24 cellular contexts compared by ENCODE assay signal in the genomic region with DNA sequence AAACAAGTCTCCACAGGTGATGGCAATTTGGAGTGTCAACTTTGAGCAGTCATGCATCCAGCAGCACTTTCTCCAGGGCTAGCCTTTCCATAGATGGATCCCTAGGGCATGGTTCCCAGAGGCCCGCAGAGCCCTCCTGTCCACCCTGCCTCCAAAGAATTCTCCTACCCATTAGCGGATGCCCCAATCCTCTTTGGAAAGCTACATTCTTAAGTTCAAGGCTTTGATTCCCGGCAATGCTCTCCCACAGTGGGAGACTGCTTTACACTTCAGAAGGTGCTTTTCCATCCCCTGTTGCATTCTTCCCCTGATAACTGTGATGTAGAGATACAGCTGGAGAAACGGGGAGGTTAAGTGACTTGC.
DNase-seq lines count a peak whose midpoint lies in the region; ATAC-seq, FAIRE-seq and TF ChIP-seq lines count a peak whose summit lies in the region.
"Had no signal": no experiment of that assay in that cellular context is flagged by ENCODE, and none has a peak within 500 bp of the region (broad histone marks: within the 10 kb centered on the region; RNA-seq: fewer than 3 reads in every experiment).

No MANE protein-coding gene starts in this region.

- 71% methylated on average over 4 of the region's 4 CpGs; no CpG with 5 or more reads in 1 of the 2 experiments for WGBS in H1 (ENCODE audit: extremely low coverage in 1 of 2, insufficient coverage in 1 of 2, insufficient read length in 1 of 2, insufficient replicate concordance in 2 of 2, low coverage in 1 of 2, low lambda C conversion rate in 2 of 2, missing lambda C conversion rate in 1 of 2), 2 experiments
- no CpG with 5 or more reads among the region's 4 CpGs for WGBS in mesendoderm (ENCODE audit: extremely low coverage, insufficient coverage, low lambda C conversion rate)
- WGBS in thyroid gland, 2 donors = 43 to 63% methylated on average over 4 of the region's 4 CpGs

- H3K36me3 ChIP-seq in H1 (ENCODE audit: control insufficient read depth in 2 of 4, insufficient read depth in 4 of 4, low read length in 3 of 4) (no peaks in the 10 kb centered on the region), mesendoderm (ENCODE audit: control insufficient read depth, insufficient read depth, low read length) (no peaks in the 10 kb centered on the region), thyroid gland (no peaks in the 10 kb centered on the region), Caco-2 (ENCODE audit: control insufficient read depth, insufficient read depth, low read length) (no peaks in the 10 kb centered on the region)
- H3K36me3 ChIP-seq: HAP-1 had no signal

- H3K4me2 ChIP-seq in H1 (ENCODE audit: insufficient read depth in 1 of 2, low read depth in 2 of 2, low read length in 2 of 2) (no peak overlapping the region), mesendoderm (ENCODE audit: low read length) (no peak overlapping the region)

- no peak for ATAC-seq in activated CD8-positive, alpha-beta T cell treated with anti-CD3 and anti-CD28 coated beads, Interleukin-2, amount 10 ng/mL, durations not matched to agents 7 days and 5 days
- ATAC-seq in HG02938 (IDR thresholded peaks at IDR 0.05; ENCODE audit: unreplicated experiment) = no peak
- ATAC-seq: Panc1 had no signal

- no TSS peak for BruUV-seq in Caco-2 (replicated peaks; lab: Mats Ljungman, UMichigan)

- no peak overlapping the region for H3K18ac ChIP-seq in H1 (ENCODE audit: extremely low read depth, low read length)
- no peak overlapping the region for H3K18ac ChIP-seq in mesendoderm (ENCODE audit: low read length)

- H3K9me3 Mint-ChIP-seq in activated CD4-positive, alpha-beta T cell treated with anti-CD3 and anti-CD28 coated beads, Interleukin-2, amount 10 ng/mL, durations not matched to agents 7 days and 5 days = no peaks in the 10 kb centered on the region
- no peaks in the 10 kb centered on the region for H3K9me3 Mint-ChIP-seq in Caco-2 (ENCODE audit: unreplicated experiment)
- no peaks in the 10 kb centered on the region for H3K9me3 Mint-ChIP-seq in activated CD8-positive, alpha-beta T cell treated with anti-CD3 and anti-CD28 coated beads, Interleukin-2, amount 10 ng/mL, durations not matched to agents 7 days and 5 days (ENCODE audit: insufficient read depth)
- H3K9me3 Mint-ChIP-seq: HFFc6 had no signal

- H3K27me3 Mint-ChIP-seq in activated CD4-positive, alpha-beta T cell treated with anti-CD3 and anti-CD28 coated beads, Interleukin-2, amount 10 ng/mL, durations not matched to agents 7 days and 5 days = peaks cover 4% of the 10 kb centered on the region
- H3K27me3 Mint-ChIP-seq in Caco-2 (ENCODE audit: insufficient read depth, unreplicated experiment) = no peaks in the 10 kb centered on the region
- peaks cover 22% of the 10 kb centered on the region for H3K27me3 Mint-ChIP-seq in activated CD8-positive, alpha-beta T cell treated with anti-CD3 and anti-CD28 coated beads, Interleukin-2, amount 10 ng/mL, durations not matched to agents 7 days and 5 days (ENCODE audit: low read depth)

- H3K23me2 ChIP-seq in H1 (ENCODE audit: low read depth, low read length) = no peaks in the 10 kb centered on the region

- no peak for TF ChIP-seq CTCF in H1 (IDR thresholded peaks at IDR 0.05; ENCODE audit: control extremely low read depth in 1 of 3, insufficient read depth in 1 of 3, low read depth in 1 of 3, low read length in 3 of 3)
- no peak for TF ChIP-seq CTCF in thyroid gland (IDR thresholded peaks at IDR 0.05)
- TF ChIP-seq CTCF in Caco-2 (IDR thresholded peaks at IDR 0.05; ENCODE audit: insufficient read depth in 1 of 2, low read depth in 1 of 2, low read length in 1 of 2, severe bottlenecking in 1 of 2, unreplicated experiment in 1 of 2) = no peak

- TF ChIP-seq EP300 in H1 (IDR thresholded peaks at IDR 0.05; ENCODE audit: borderline replicate concordance in 1 of 2, low read depth in 2 of 2, low read length in 2 of 2) = no peak

- POLR2A ChIA-PET in activated CD4-positive, alpha-beta T cell treated with anti-CD3 and anti-CD28 coated beads, Interleukin-2, amount 10 ng/mL, durations not matched to agents 7 days and 5 days (lab: Charles Lee) = no interaction called here
- POLR2A ChIA-PET in H1 (lab: Charles Lee; ENCODE audit: partially characterized antibody) = interaction anchor here (1.6 kb wide), 1 partner anchor 265 kb away, joined by 4 read pairs; a partner anchor contains a TSS
- POLR2A ChIA-PET in Caco-2 (lab: Charles Lee) = no interaction called here
- POLR2A ChIA-PET in activated CD8-positive, alpha-beta T cell treated with anti-CD3 and anti-CD28 coated beads, Interleukin-2, amount 10 ng/mL, durations not matched to agents 7 days and 5 days (lab: Charles Lee) = no interaction called here

- H2AK5ac ChIP-seq in H1 (ENCODE audit: low read depth, low read length) = no peak overlapping the region
- H2AK5ac ChIP-seq in mesendoderm (ENCODE audit: low read length) = no peak overlapping the region

- H2BK5ac ChIP-seq in H1 (ENCODE audit: low read depth, low read length) (no peak overlapping the region), mesendoderm (ENCODE audit: low read length) (no peak overlapping the region)

- FAIRE-seq in H1 (lab: Jason Lieb, UNC) = peak; percentile 45
- FAIRE-seq: GM12892, GM19239 had no signal

- no peaks in the 10 kb centered on the region for H3K79me1 ChIP-seq in H1 (ENCODE audit: low read depth, low read length)
- no peaks in the 10 kb centered on the region for H3K79me1 ChIP-seq in mesendoderm (ENCODE audit: low read length)

- H3K56ac ChIP-seq in H1 (replicated peaks; ENCODE audit: insufficient read length, low read depth, low read length) (no peak overlapping the region), mesendoderm (ENCODE audit: low read length) (no peak overlapping the region)

- H3K4me1 ChIP-seq in H1 (replicated peaks in 1 of 4; ENCODE audit: control insufficient read depth in 3 of 4, insufficient read depth in 4 of 4, low read length in 3 of 4) = no peaks in the 10 kb centered on the region
- no peaks in the 10 kb centered on the region for H3K4me1 ChIP-seq in mesendoderm (ENCODE audit: control insufficient read depth, low read depth, low read length)
- peaks cover 0 to 5% of the 10 kb centered on the region in 2 donors for H3K4me1 ChIP-seq in thyroid gland
- no peaks in the 10 kb centered on the region for H3K4me1 ChIP-seq in Caco-2
- H3K4me1 ChIP-seq: HAP-1 had no signal

- peaks cover 25% of the 10 kb centered on the region for H3K4me1 Mint-ChIP-seq in activated CD4-positive, alpha-beta T cell treated with anti-CD3 and anti-CD28 coated beads, Interleukin-2, amount 10 ng/mL, durations not matched to agents 7 days and 5 days
- H3K4me1 Mint-ChIP-seq in Caco-2 (ENCODE audit: low read depth, unreplicated experiment) = no peaks in the 10 kb centered on the region
- H3K4me1 Mint-ChIP-seq in activated CD8-positive, alpha-beta T cell treated with anti-CD3 and anti-CD28 coated beads, Interleukin-2, amount 10 ng/mL, durations not matched to agents 7 days and 5 days (ENCODE audit: low read depth) = no peaks in the 10 kb centered on the region
- H3K4me1 Mint-ChIP-seq: B cell had no signal

- intact Hi-C loops in thyroid gland (cut with DNase I) = no loop called here
- intact Hi-C loops in Caco-2 (cut with micrococcal nuclease; ENCODE audit: unreplicated experiment) = no loop called here

- CTCF ChIA-PET in activated CD4-positive, alpha-beta T cell treated with anti-CD3 and anti-CD28 coated beads, Interleukin-2, amount 10 ng/mL, durations not matched to agents 7 days and 5 days (lab: Charles Lee) = interaction anchor here (0.7 kb wide), 1 partner anchor 182 kb away, joined by 3 read pairs; no protein-coding TSS in a partner anchor
- CTCF ChIA-PET in H1 (lab: Charles Lee; ENCODE audit: partially characterized antibody) = interaction anchor here (1.1 to 3.3 kb wide), 6 partner anchors 12 to 191 kb away, joined by 3 to 13 read pairs (median 3); no protein-coding TSS in a partner anchor
- CTCF ChIA-PET in Caco-2 (lab: Charles Lee) = no interaction called here
- CTCF ChIA-PET in activated CD8-positive, alpha-beta T cell treated with anti-CD3 and anti-CD28 coated beads, Interleukin-2, amount 10 ng/mL, durations not matched to agents 7 days and 5 days (lab: Charles Lee) = no interaction called here

- H3K27me3 ChIP-seq in H1 (replicated peaks in 1 of 4; ENCODE audit: control insufficient read depth in 3 of 4, extremely low read depth in 1 of 4, insufficient read depth in 3 of 4, low read length in 3 of 4) (no peaks in the 10 kb centered on the region), mesendoderm (ENCODE audit: insufficient read depth, low read length, poor library complexity) (no peaks in the 10 kb centered on the region), thyroid gland (no peaks in the 10 kb centered on the region), Caco-2 (replicated peaks; ENCODE audit: control insufficient read depth, insufficient read depth, low read length) (no peaks in the 10 kb centered on the region)

- H4K5ac ChIP-seq in H1 (ENCODE audit: insufficient read length, low read depth, low read length) (no peak overlapping the region), mesendoderm (ENCODE audit: low read length) (no peak overlapping the region)

- H3K27ac ChIP-seq in H1 (ENCODE audit: low read depth, low read length) (no peak overlapping the region), mesendoderm (ENCODE audit: low read depth, low read length) (no peak overlapping the region), thyroid gland (no peak overlapping the region)
- H3K27ac ChIP-seq: 22Rv1, C4-2B, RWPE1 had no signal

- H3K79me2 ChIP-seq in H1 (ENCODE audit: control insufficient read depth in 1 of 2, insufficient read depth in 2 of 2, low read length in 2 of 2) (no peaks in the 10 kb centered on the region), mesendoderm (ENCODE audit: control insufficient read depth, insufficient read depth, low read length) (no peaks in the 10 kb centered on the region)

- no peak overlapping the region for H2BK20ac ChIP-seq in H1 (ENCODE audit: low read length)

- H2BK12ac ChIP-seq in H1 (ENCODE audit: low read depth, low read length) = no peak overlapping the region

- H2BK15ac ChIP-seq in H1 (ENCODE audit: low read length) = no peak overlapping the region
- no peak overlapping the region for H2BK15ac ChIP-seq in mesendoderm (replicated peaks; ENCODE audit: low read depth)

- H3K4me3 ChIP-seq in H1 (ENCODE audit: extremely low read depth in 1 of 4, insufficient read depth in 2 of 4, low read depth in 3 of 4, low read length in 4 of 4) (no peak overlapping the region), mesendoderm (ENCODE audit: low read length) (no peak overlapping the region), thyroid gland (replicated peaks in 1 of 3) (no peak overlapping the region), Caco-2 (ENCODE audit: low read depth, low read length) (no peak overlapping the region)
- H3K4me3 ChIP-seq: HAP-1 had no signal

- TF ChIP-seq POLR2A in H1 (IDR thresholded peaks at IDR 0.05; ENCODE audit: control extremely low read depth in 1 of 2, low read depth in 2 of 2, low read length in 2 of 2) = no peak
- TF ChIP-seq POLR2A in thyroid gland (IDR thresholded peaks at IDR 0.05) = no peak

- H2BK120ac ChIP-seq in H1 (replicated peaks; ENCODE audit: low read depth, low read length) = no peak overlapping the region
- no peak overlapping the region for H2BK120ac ChIP-seq in mesendoderm (ENCODE audit: low read depth, low read length)

- no peak for DNase-seq in activated CD4-positive, alpha-beta T cell treated with anti-CD3 and anti-CD28 coated beads, Interleukin-2, amount 10 ng/mL, durations not matched to agents 7 days and 5 days
- DNase-seq in activated CD4-positive, alpha-beta T cell treated with anti-CD3 and anti-CD28 coated beads for 4 hours = no peak
- DNase-seq in H1 (ENCODE audit: low read depth in 1 of 2, low spot score in 2 of 2) (peak in 1 of 2 experiments; percentile 34), mesendoderm (peak; percentile 70), thyroid gland (peak; percentile 28 to 34), Caco-2 (no peak)
- no peak for DNase-seq in activated CD8-positive, alpha-beta T cell treated with anti-CD3 and anti-CD28 coated beads, Interleukin-2, amount 10 ng/mL, durations not matched to agents 7 days and 5 days
- DNase-seq: DMS153, DND-41, HFFc6, KG1, MM.1S, NCI-H2029, NCI-H2227 treated with DMSO at 0.1 percent for 48 hours, SHP77 had no signal

- H3K36me3 Mint-ChIP-seq in activated CD4-positive, alpha-beta T cell treated with anti-CD3 and anti-CD28 coated beads, Interleukin-2, amount 10 ng/mL, durations not matched to agents 7 days and 5 days (ENCODE audit: low read depth) = no peaks in the 10 kb centered on the region
- no peaks in the 10 kb centered on the region for H3K36me3 Mint-ChIP-seq in Caco-2 (ENCODE audit: insufficient read depth, unreplicated experiment)
- no peaks in the 10 kb centered on the region for H3K36me3 Mint-ChIP-seq in activated CD8-positive, alpha-beta T cell treated with anti-CD3 and anti-CD28 coated beads, Interleukin-2, amount 10 ng/mL, durations not matched to agents 7 days and 5 days (ENCODE audit: low read depth)

- no peak overlapping the region for H4K8ac ChIP-seq in H1 (ENCODE audit: extremely low read depth, insufficient read depth, low read length)
- no peak overlapping the region for H4K8ac ChIP-seq in mesendoderm (ENCODE audit: low read depth, low read length)

- H3K23ac ChIP-seq in H1 (ENCODE audit: insufficient read length) = no peak overlapping the region
- no peak overlapping the region for H3K23ac ChIP-seq in mesendoderm (ENCODE audit: low read length)

- H4K91ac ChIP-seq in H1 (replicated peaks; ENCODE audit: insufficient read length, low read length) = no peak overlapping the region

- peak overlapping the region; percentile 83 for H3K27ac Mint-ChIP-seq in activated CD4-positive, alpha-beta T cell treated with anti-CD3 and anti-CD28 coated beads, Interleukin-2, amount 10 ng/mL, durations not matched to agents 7 days and 5 days
- H3K27ac Mint-ChIP-seq in Caco-2 (ENCODE audit: unreplicated experiment) = no peak overlapping the region
- H3K27ac Mint-ChIP-seq in activated CD8-positive, alpha-beta T cell treated with anti-CD3 and anti-CD28 coated beads, Interleukin-2, amount 10 ng/mL, durations not matched to agents 7 days and 5 days = no peak overlapping the region
- H3K27ac Mint-ChIP-seq: B cell, HFFc6 had no signal

- no peak overlapping the region for H2AFZ ChIP-seq in H1 (ENCODE audit: low read length)

- no peak for TF ChIP-seq RAD21 in H1 (IDR thresholded peaks at IDR 0.05 in 1 of 2, conservative IDR thresholded peaks at IDR 0.05 in 1 of 2; ENCODE audit: low read depth in 2 of 2, low read length in 2 of 2)

- no peak overlapping the region for H3K14ac ChIP-seq in H1 (ENCODE audit: insufficient read length)

- no peaks in the 10 kb centered on the region for H4K20me1 ChIP-seq in H1 (replicated peaks in 1 of 2; ENCODE audit: control insufficient read depth in 1 of 2, insufficient read depth in 2 of 2, low read length in 2 of 2)

- H3K9me3 ChIP-seq in H1 (ENCODE audit: insufficient read depth in 2 of 2, low read depth in 1 of 2, low read length in 1 of 2) = no peaks in the 10 kb centered on the region
- H3K9me3 ChIP-seq in thyroid gland = no peaks in the 10 kb centered on the region
- no peaks in the 10 kb centered on the region for H3K9me3 ChIP-seq in Caco-2
- H3K9me3 ChIP-seq: HAP-1 had no signal

- H3K9ac ChIP-seq in H1 (replicated peaks in 1 of 4; ENCODE audit: extremely low read depth in 1 of 4, low read depth in 3 of 4, low read length in 3 of 4) (no peak overlapping the region), mesendoderm (ENCODE audit: low read length) (no peak overlapping the region)

- no peak overlapping the region for H3K4me3 Mint-ChIP-seq in activated CD4-positive, alpha-beta T cell treated with anti-CD3 and anti-CD28 coated beads, Interleukin-2, amount 10 ng/mL, durations not matched to agents 7 days and 5 days
- H3K4me3 Mint-ChIP-seq in Caco-2 (ENCODE audit: unreplicated experiment) = no peak overlapping the region
- no peak overlapping the region for H3K4me3 Mint-ChIP-seq in activated CD8-positive, alpha-beta T cell treated with anti-CD3 and anti-CD28 coated beads, Interleukin-2, amount 10 ng/mL, durations not matched to agents 7 days and 5 days
- H3K4me3 Mint-ChIP-seq: B cell, HFFc6 had no signal

- no peak overlapping the region for H3K4ac ChIP-seq in H1 (replicated peaks; ENCODE audit: insufficient read length, low read depth, low read length)
- no peak overlapping the region for H3K4ac ChIP-seq in mesendoderm (ENCODE audit: low read depth, low read length)

Comparison
In these comparisons a context has a peak if more than half of its experiments do, and no peak if none do; other contexts are left out.
1. DNase-seq: peak in mesendoderm (single experiment) and thyroid gland (2 of 2); none in activated CD4-positive, alpha-beta T cell treated with anti-CD3 and anti-CD28 coated beads, Interleukin-2, amount 10 ng/mL, durations not matched to agents 7 days and 5 days (single experiment), activated CD4-positive, alpha-beta T cell treated with anti-CD3 and anti-CD28 coated beads for 4 hours (0 of 2), Caco-2 (0 of 2) and activated CD8-positive, alpha-beta T cell treated with anti-CD3 and anti-CD28 coated beads, Interleukin-2, amount 10 ng/mL, durations not matched to agents 7 days and 5 days (single experiment).
2. CTCF ChIA-PET loops: an anchor here in activated CD4-positive, alpha-beta T cell treated with anti-CD3 and anti-CD28 coated beads, Interleukin-2, amount 10 ng/mL, durations not matched to agents 7 days and 5 days (0.7 kb wide) and H1 (1.1 to 3.3 kb wide); none called in Caco-2 and activated CD8-positive, alpha-beta T cell treated with anti-CD3 and anti-CD28 coated beads, Interleukin-2, amount 10 ng/mL, durations not matched to agents 7 days and 5 days.